10 cellular contexts compared by ENCODE assay signal in the genomic region with DNA sequence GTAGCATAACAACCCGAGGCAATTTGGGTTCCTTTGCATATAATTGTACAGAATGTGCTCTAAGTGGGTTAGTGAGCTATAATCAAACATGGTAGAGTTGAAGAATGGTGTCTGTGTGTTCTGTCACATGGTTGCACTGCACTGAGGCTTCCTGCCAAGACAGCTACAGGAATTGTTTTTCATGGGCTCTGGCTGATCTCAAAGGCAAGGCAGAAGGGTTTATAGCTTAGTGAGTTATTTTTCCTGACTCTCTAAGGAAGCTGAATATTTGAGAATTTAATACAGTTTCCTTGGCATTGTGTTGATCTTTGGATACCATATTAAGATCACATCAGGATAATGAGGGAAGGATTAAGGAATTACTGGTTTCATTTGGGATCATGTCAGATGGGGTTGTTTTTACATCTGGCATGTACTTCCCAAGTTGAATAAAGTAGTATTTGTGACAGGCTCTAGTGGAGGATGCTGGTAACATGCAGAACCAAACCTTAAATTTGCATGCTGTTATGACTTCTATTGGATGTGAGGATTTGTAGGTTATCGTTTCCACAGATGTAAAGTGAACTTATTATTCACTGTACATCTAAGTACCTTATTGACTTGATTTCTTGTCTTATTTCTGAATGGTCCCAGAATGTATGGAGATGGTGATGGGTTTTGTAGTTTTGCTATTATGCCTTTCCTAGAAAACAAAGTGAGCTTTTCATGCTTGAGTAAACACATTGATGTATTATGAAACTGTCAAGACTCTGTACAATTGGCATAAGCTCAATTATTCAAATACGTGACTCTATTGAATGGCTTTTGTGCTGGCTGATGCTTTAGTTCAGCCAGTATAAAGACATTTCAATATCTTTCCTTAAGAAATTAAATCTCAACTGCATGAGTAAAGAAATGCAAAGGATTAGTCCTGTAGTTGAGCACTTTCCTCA.
DNase-seq lines count a peak whose midpoint lies in the region; ATAC-seq and TF ChIP-seq lines count a peak whose summit lies in the region.
"Had no signal": no experiment of that assay in that cellular context is flagged by ENCODE, and none has a peak within 500 bp of the region (broad histone marks: within the 10 kb centered on the region; RNA-seq: fewer than 3 reads in every experiment).

No MANE protein-coding gene starts in this region.

- no peaks in the 10 kb centered on the region for H3K27me3 Mint-ChIP-seq in nephron progenitor cell (ENCODE audit: low read depth, poor library complexity)
- H3K27me3 Mint-ChIP-seq: activated naive CD4-positive, alpha-beta T cell treated with anti-CD3 and anti-CD28 coated beads, Interleukin-2, amount 10 ng/mL, durations not matched to agents 7 days and 5 days had no signal

- H3K4me3 Mint-ChIP-seq in nephron progenitor cell: no peak overlapping the region
- H3K4me3 Mint-ChIP-seq: activated naive CD4-positive, alpha-beta T cell treated with anti-CD3 and anti-CD28 coated beads, Interleukin-2, amount 10 ng/mL, durations not matched to agents 7 days and 5 days had no signal

- H3K27ac Mint-ChIP-seq in nephron progenitor cell: peak overlapping the region; percentile 31
- H3K27ac Mint-ChIP-seq: activated naive CD4-positive, alpha-beta T cell treated with anti-CD3 and anti-CD28 coated beads, Interleukin-2, amount 10 ng/mL, durations not matched to agents 7 days and 5 days had no signal

- no peak overlapping the region for H3K4me3 ChIP-seq in cardiac fibroblast (replicated peaks in 1 of 2; ENCODE audit: low read depth in 2 of 2, low read length in 2 of 2)

- peak; percentile 69 for DNase-seq in DMS 273 (lab: John Stamatoyannopoulos, UW; ENCODE audit: unreplicated experiment)
- DNase-seq in NCI-H146 treated with DMSO at 0.1 percent for 48 hours (lab: John Stamatoyannopoulos, UW; ENCODE audit: unreplicated experiment): peak; percentile 19
- DNase-seq in cardiac fibroblast (ENCODE audit: low read depth in 2 of 2): peak; percentile 25 to 34
- no peak for DNase-seq in nephron progenitor cell
- DNase-seq in amniotic stem cell (lab: John Stamatoyannopoulos, UW): no peak
- no peak for DNase-seq in activated CD4-positive, alpha-beta T cell treated with anti-CD3 and anti-CD28 coated beads, Interleukin-2, amount 50 U/mL, for 1 hour
- DNase-seq in stimulated activated CD4-positive, alpha-beta T cell treated with anti-CD3 and anti-CD28 coated beads, Interleukin-1b, Interleukin-23, amount 100 ng/mL, for 48 hours: no peak
- DNase-seq: activated naive CD4-positive, alpha-beta T cell treated with anti-CD3 and anti-CD28 coated beads, Interleukin-2, amount 10 ng/mL, durations not matched to agents 7 days and 5 days; T1000 had no signal

- H3K4me1 Mint-ChIP-seq in nephron progenitor cell: peaks cover 5% of the 10 kb centered on the region
- H3K4me1 Mint-ChIP-seq: activated naive CD4-positive, alpha-beta T cell treated with anti-CD3 and anti-CD28 coated beads, Interleukin-2, amount 10 ng/mL, durations not matched to agents 7 days and 5 days had no signal

- ATAC-seq in HG02588 (IDR thresholded peaks at IDR 0.05; ENCODE audit: unreplicated experiment): no peak

- no peaks in the 10 kb centered on the region for H3K36me3 Mint-ChIP-seq in nephron progenitor cell (ENCODE audit: low read depth)

- TF ChIP-seq CTCF in cardiac fibroblast (IDR thresholded peaks at IDR 0.05; ENCODE audit: low read depth, low read length) (no peak), nephron progenitor cell (IDR thresholded peaks at IDR 0.05) (no peak)

- peaks cover 15% of the 10 kb centered on the region for H3K9me3 Mint-ChIP-seq in nephron progenitor cell
- H3K9me3 Mint-ChIP-seq: activated naive CD4-positive, alpha-beta T cell treated with anti-CD3 and anti-CD28 coated beads, Interleukin-2, amount 10 ng/mL, durations not matched to agents 7 days and 5 days had no signal

Comparison
In these comparisons a context has a peak if more than half of its experiments do, and no peak if none do; other contexts are left out.
1. DNase-seq: peak in DMS 273 (single experiment), NCI-H146 treated with DMSO at 0.1 percent for 48 hours (single experiment) and cardiac fibroblast (2 of 2); none in nephron progenitor cell (single experiment), amniotic stem cell (single experiment), activated CD4-positive, alpha-beta T cell treated with anti-CD3 and anti-CD28 coated beads, Interleukin-2, amount 50 U/mL, for 1 hour (single experiment) and stimulated activated CD4-positive, alpha-beta T cell treated with anti-CD3 and anti-CD28 coated beads, Interleukin-1b, Interleukin-23, amount 100 ng/mL, for 48 hours (single experiment).